7 cellular contexts compared by ENCODE assay signal in genomic region chrX:49171752-49172279, GRCh38. TPM values are rescaled to one million over a fixed set of nuclear protein-coding genes. Genes with fewer than 3 reads are reported as not detected.
DNase-seq lines count a peak whose midpoint lies in the region; ATAC-seq and TF ChIP-seq lines count a peak whose summit lies in the region.

PLP2 (plus strand) TSS chrX:49171898; CDS start chrX:49172001, 103 bp downstream.

- peak; percentile 77 for DNase-seq in RKO (ENCODE audit: low spot score)
- peak; percentile 51 for DNase-seq in activated gamma-delta T cell treated with anti-CD3 and anti-CD28 coated beads, Interleukin-2, amount 50 U/mL, for 16 hours (ENCODE audit: low read depth)
- DNase-seq in Right ventricle myocardium inferior (ENCODE audit: missing footprints) = peak; percentile 68
- DNase-seq in pulmonary artery endothelial cell (ENCODE audit: low read depth, low spot score) = no peak
- DNase-seq in NCI-H187 (lab: John Stamatoyannopoulos, UW) = no peak

- intact Hi-C loops in Right ventricle myocardium inferior (cut with DNase I) = no loop called here

- TF ChIP-seq POLR2A in GM18526 (IDR thresholded peaks at IDR 0.05; ENCODE audit: extremely low read depth, insufficient read length) = peak; percentile 65

- ATAC-seq in HG03064 (IDR thresholded peaks at IDR 0.05; ENCODE audit: low read depth, unreplicated experiment) (peak; percentile 32), Right ventricle myocardium inferior (peak; percentile 18)

RNA-seq across cellular contexts. Expression of gene PLP2, which starts in this region (rescaled TPM):
- total RNA-seq in Right ventricle myocardium inferior (67.0 TPM), pulmonary artery endothelial cell (20.7 and 22.4 TPM in 2 replicates)

Comparison
In these comparisons a context has a peak if more than half of its experiments do, and no peak if none do; other contexts are left out.
1. DNase-seq: peak in RKO (single experiment), activated gamma-delta T cell treated with anti-CD3 and anti-CD28 coated beads, Interleukin-2, amount 50 U/mL, for 16 hours (single experiment) and Right ventricle myocardium inferior (single experiment); none in pulmonary artery endothelial cell (single experiment) and NCI-H187 (0 of 2).